ENCODE assay signal across 8 cellular contexts in genomic region chr1:203794764-203795381, GRCh38. TPM values are rescaled to one million over a fixed set of nuclear protein-coding genes. Genes with fewer than 3 reads are reported as not detected.
DNase-seq lines count a peak whose midpoint lies in the region; ATAC-seq, FAIRE-seq and TF ChIP-seq lines count a peak whose summit lies in the region.

No MANE protein-coding gene starts in this region.

- H3K27ac ChIP-seq in 22Rv1 (peak overlapping the region; percentile 84), mucosa of rectum (ENCODE audit: low read depth in 2 of 2, low read length in 2 of 2) (peak overlapping the region; percentile 42 to 90)

- H3K27me3 ChIP-seq in bronchial epithelial cell (ENCODE audit: control insufficient read depth, insufficient read depth, low read length): no peaks in the 10 kb centered on the region
- H3K27me3 ChIP-seq in mucosa of rectum (ENCODE audit: control insufficient read depth in 2 of 2, insufficient read depth in 2 of 2, low read length in 2 of 2): no peaks in the 10 kb centered on the region

- peak overlapping the region; percentile 83 to 99 (median 98) for H3K27ac Mint-ChIP-seq in IgD-negative memory B cell

- no peak for TF ChIP-seq CTCF in 22Rv1 (IDR thresholded peaks at IDR 0.05)
- no peak for TF ChIP-seq CTCF in bronchial epithelial cell (IDR thresholded peaks at IDR 0.05; ENCODE audit: insufficient read depth, low read length, severe bottlenecking)

- H3K4me3 Mint-ChIP-seq in IgD-negative memory B cell: peak overlapping the region; percentile 93 to 99 (median 98)

- peaks cover 3% of the 10 kb centered on the region for H3K36me3 Mint-ChIP-seq in IgD-negative memory B cell

- H3K36me3 ChIP-seq in bronchial epithelial cell (ENCODE audit: control insufficient read depth, insufficient read depth, low read length) (peaks cover 6% of the 10 kb centered on the region), mucosa of rectum (ENCODE audit: control insufficient read depth in 2 of 2, insufficient read depth in 2 of 2, low read length in 2 of 2) (peaks cover 7 to 11% of the 10 kb centered on the region in 2 donors)

- peak overlapping the region; percentile 63 to 83 for H3K9ac ChIP-seq in mucosa of rectum (ENCODE audit: low read depth in 1 of 2, low read length in 2 of 2)

- no peaks in the 10 kb centered on the region for H3K9me3 Mint-ChIP-seq in IgD-negative memory B cell

- H3K27me3 Mint-ChIP-seq in IgD-negative memory B cell: no peaks in the 10 kb centered on the region

- H3K4me1 Mint-ChIP-seq in IgD-negative memory B cell: peaks cover 25 to 34% (median 25%) of the 10 kb centered on the region in 3 donors

- H3K4me1 ChIP-seq in mucosa of rectum (ENCODE audit: control insufficient read depth in 2 of 2, insufficient read depth in 2 of 2, low read length in 2 of 2): peaks cover 17 to 21% of the 10 kb centered on the region in 2 donors

- DNase-seq in bronchial epithelial cell (ENCODE audit: low read depth): no peak
- DNase-seq in NCI-H345 (lab: John Stamatoyannopoulos, UW): no peak
- no peak for DNase-seq in NCI-H1105 treated with DMSO at 0.1 percent for 48 hours (lab: John Stamatoyannopoulos, UW)

- no peaks in the 10 kb centered on the region for H3K9me3 ChIP-seq in mucosa of rectum (ENCODE audit: control insufficient read depth in 2 of 2, low read length in 2 of 2)

- FAIRE-seq in bronchial epithelial cell (lab: Jason Lieb, UNC): no peak

- H3K4me3 ChIP-seq in bronchial epithelial cell (ENCODE audit: low read depth, low read length): peak overlapping the region; percentile 7
- peak overlapping the region; percentile 87 to 92 for H3K4me3 ChIP-seq in mucosa of rectum (ENCODE audit: low read length in 2 of 2)

- no peak for ATAC-seq in GM21576 (IDR thresholded peaks at IDR 0.05; ENCODE audit: unreplicated experiment)
- ATAC-seq in GM21723 (IDR thresholded peaks at IDR 0.05; ENCODE audit: unreplicated experiment): no peak

RNA-seq across cellular contexts. Expression of gene ZBED6, which starts 0.6 kb away (rescaled TPM):
- 1.2 TPM for polyA plus RNA-seq in IgD-negative memory B cell
- 3.6 and 4.5 TPM in 2 replicates for total RNA-seq in bronchial epithelial cell

RNA-seq across cellular contexts. Expression of gene ZC3H11A, which starts 0.6 kb away (rescaled TPM):
- polyA plus RNA-seq in IgD-negative memory B cell: 52.7 TPM
- total RNA-seq in bronchial epithelial cell: 58.2 and 78.0 TPM in 2 replicates

RNA-seq across cellular contexts. Expression of gene LAX1, which starts 29.9 kb away (rescaled TPM):
- polyA plus RNA-seq in IgD-negative memory B cell: 46.8 TPM
- under 0.01 TPM in 1 of 2 replicates, not detected in the other for total RNA-seq in bronchial epithelial cell
